Comparison of ENCODE assay signal across 26 cellular contexts in genomic region chr7:102208826-102209225, GRCh38.
DNase-seq lines count a peak whose midpoint lies in the region; ATAC-seq and TF ChIP-seq lines count a peak whose summit lies in the region.
"Had no signal": no experiment of that assay in that cellular context is flagged by ENCODE, and none has a peak within 500 bp of the region (broad histone marks: within the 10 kb centered on the region; RNA-seq: fewer than 3 reads in every experiment).

No MANE protein-coding gene starts in this region.

- H3F3A ChIP-seq in PC-3 (ENCODE audit: low read length, unreplicated experiment): no peaks in the 10 kb centered on the region

- H3K9me3 ChIP-seq in left lung: no peaks in the 10 kb centered on the region
- no peaks in the 10 kb centered on the region for H3K9me3 ChIP-seq in thyroid gland
- H3K9me3 ChIP-seq in PC-3 (ENCODE audit: low read length): no peaks in the 10 kb centered on the region
- H3K9me3 ChIP-seq: A549, BLaER1, esophagus squamous epithelium, SJCRH30, stomach, uterus had no signal

- CTCF ChIA-PET in PC-3 (lab: Charles Lee): no interaction called here

- H3K4me1 Mint-ChIP-seq in brain: peaks cover 22% of the 10 kb centered on the region
- H3K4me1 Mint-ChIP-seq: activated CD4-positive, alpha-beta memory T cell treated with anti-CD3 and anti-CD28 coated beads, Interleukin-2, amount 10 ng/mL, durations not matched to agents 7 days and 5 days had no signal

- no peaks in the 10 kb centered on the region for H3K9me2 ChIP-seq in PC-3 (replicated peaks; ENCODE audit: low read length)

- no peak overlapping the region for H3K27ac ChIP-seq in left lung
- H3K27ac ChIP-seq in thyroid gland: no peak overlapping the region
- no peak overlapping the region for H3K27ac ChIP-seq in PC-3 (ENCODE audit: low read length)
- H3K27ac ChIP-seq: A549, BLaER1, esophagus squamous epithelium, PC-9, SJCRH30, stomach, uterus had no signal

- no peaks in the 10 kb centered on the region for H3K9me3 Mint-ChIP-seq in brain
- H3K9me3 Mint-ChIP-seq: activated B cell treated with CpG ODN at 0.5 μM for 24 hours; activated CD4-positive, alpha-beta memory T cell treated with anti-CD3 and anti-CD28 coated beads, Interleukin-2, amount 10 ng/mL, durations not matched to agents 7 days and 5 days; activated naive CD4-positive, alpha-beta T cell treated with anti-CD3 and anti-CD28 coated beads for 36 hours had no signal

- POLR2A ChIA-PET in PC-3 (lab: Charles Lee; ENCODE audit: unreplicated experiment): no interaction called here

- H3K36me3 Mint-ChIP-seq in brain: peaks cover 37% of the 10 kb centered on the region

- no TSS peak for BruUV-seq in PC-3 (replicated peaks; lab: Mats Ljungman, UMichigan)

- peak; percentile 78 for ATAC-seq in left lung
- no peak for ATAC-seq in PC-3
- no peak for ATAC-seq in HG03039 (IDR thresholded peaks at IDR 0.05; ENCODE audit: unreplicated experiment)
- ATAC-seq in GM18511 (IDR thresholded peaks at IDR 0.05; ENCODE audit: unreplicated experiment): no peak
- ATAC-seq: A549, HCT116 had no signal

- H3K4me3 ChIP-seq in left lung (no peak overlapping the region), thyroid gland (replicated peaks in 1 of 3) (no peak overlapping the region), PC-3 (ENCODE audit: low read length) (no peak overlapping the region)
- H3K4me3 ChIP-seq: A549, BLaER1, esophagus squamous epithelium, PC-9, SJCRH30, stomach, uterus had no signal

- DNase-seq in NCI-H1417 (lab: John Stamatoyannopoulos, UW) (peak; percentile 3 to 58 (median 36)), NCI-H1417 treated with DMSO at 0.1 percent for 48 hours (lab: John Stamatoyannopoulos, UW) (no peak), left lung (no peak), thyroid gland (peak; percentile 90 to 93), PC-3 (no peak)
- DNase-seq: activated B cell treated with CpG ODN at 0.5 μM for 24 hours; activated CD4-positive, alpha-beta memory T cell treated with anti-CD3 and anti-CD28 coated beads, Interleukin-2, amount 10 ng/mL, durations not matched to agents 7 days and 5 days; activated naive CD4-positive, alpha-beta T cell treated with anti-CD3 and anti-CD28 coated beads for 36 hours; activated T-cell treated with anti-CD3 and anti-CD28 coated beads, Interleukin-2, amount 50 U/mL, for 1 hour; central memory CD4-positive, alpha-beta T cell; effector CD8-positive, alpha-beta T cell; esophagus squamous epithelium; NCI-H1048; NCI-H2081 treated with DMSO at 0.1 percent for 48 hours; NCI-H774; PC-9; SJCRH30; stomach; T-helper 2 cell; uterus had no signal

- TF ChIP-seq CTCF in brain (conservative IDR thresholded peaks at IDR 0.05): no peak
- TF ChIP-seq CTCF in left lung (IDR thresholded peaks at IDR 0.05): no peak
- TF ChIP-seq CTCF in thyroid gland (IDR thresholded peaks at IDR 0.05): no peak
- no peak for TF ChIP-seq CTCF in PC-3 (conservative IDR thresholded peaks at IDR 0.05; ENCODE audit: low read depth, low read length)

- no peak for TF ChIP-seq POLR2A in thyroid gland (IDR thresholded peaks at IDR 0.05)

- intact Hi-C loops in left lung (cut with DNase I): no loop called here
- intact Hi-C loops in thyroid gland (cut with DNase I): no loop called here
- intact Hi-C loops in PC-3 (cut with micrococcal nuclease): no loop called here

- H3K79me2 ChIP-seq in PC-3 (ENCODE audit: low read length): no peaks in the 10 kb centered on the region

- H2AFZ ChIP-seq in PC-3 (ENCODE audit: low read length): no peak overlapping the region
- H2AFZ ChIP-seq: PC-9 had no signal

- H4K20me1 ChIP-seq in PC-3 (ENCODE audit: low read length): no peaks in the 10 kb centered on the region

- H3K27ac Mint-ChIP-seq in brain: peak overlapping the region in 4 of 5 experiments; percentile 26 to 74 (median 42)
- H3K27ac Mint-ChIP-seq: activated B cell treated with CpG ODN at 0.5 μM for 24 hours; activated CD4-positive, alpha-beta memory T cell treated with anti-CD3 and anti-CD28 coated beads, Interleukin-2, amount 10 ng/mL, durations not matched to agents 7 days and 5 days; activated naive CD4-positive, alpha-beta T cell treated with anti-CD3 and anti-CD28 coated beads for 36 hours had no signal

- H3K36me3 ChIP-seq in left lung (peaks cover 0 to 97% of the 10 kb centered on the region in 2 donors), thyroid gland (peaks cover 20 to 23% of the 10 kb centered on the region in 2 donors), PC-3 (ENCODE audit: low read depth, low read length) (no peaks in the 10 kb centered on the region)
- H3K36me3 ChIP-seq: uterus had no signal

- H3K27me3 ChIP-seq in left lung: no peaks in the 10 kb centered on the region
- H3K27me3 ChIP-seq in thyroid gland: no peaks in the 10 kb centered on the region
- H3K27me3 ChIP-seq in PC-3 (ENCODE audit: low read length): no peaks in the 10 kb centered on the region
- H3K27me3 ChIP-seq: BLaER1, esophagus squamous epithelium, SJCRH30, stomach, uterus had no signal

- H3K9ac ChIP-seq in PC-3 (ENCODE audit: low read length): no peak overlapping the region
- H3K9ac ChIP-seq: BLaER1 had no signal

- no peak overlapping the region for H3K4me2 ChIP-seq in PC-3 (ENCODE audit: low read length)
- H3K4me2 ChIP-seq: A549, BLaER1, PC-9 had no signal

- WGBS in thyroid gland, 2 donors: 38 to 45% methylated on average over 10 to 14 of the region's 14 CpGs

- peaks cover 8% of the 10 kb centered on the region for H3K27me3 Mint-ChIP-seq in brain
- H3K27me3 Mint-ChIP-seq: activated B cell treated with CpG ODN at 0.5 μM for 24 hours; activated CD4-positive, alpha-beta memory T cell treated with anti-CD3 and anti-CD28 coated beads, Interleukin-2, amount 10 ng/mL, durations not matched to agents 7 days and 5 days had no signal

- H3K4me1 ChIP-seq in left lung: no peaks in the 10 kb centered on the region
- H3K4me1 ChIP-seq in thyroid gland: peaks cover 5 to 6% of the 10 kb centered on the region in 2 donors
- no peaks in the 10 kb centered on the region for H3K4me1 ChIP-seq in PC-3 (ENCODE audit: insufficient read depth, low read length)
- H3K4me1 ChIP-seq: A549, BLaER1, esophagus squamous epithelium, stomach, uterus had no signal

- H3K4me3 Mint-ChIP-seq in brain: no peak overlapping the region
- H3K4me3 Mint-ChIP-seq: activated B cell treated with CpG ODN at 0.5 μM for 24 hours; activated CD4-positive, alpha-beta memory T cell treated with anti-CD3 and anti-CD28 coated beads, Interleukin-2, amount 10 ng/mL, durations not matched to agents 7 days and 5 days; activated naive CD4-positive, alpha-beta T cell treated with anti-CD3 and anti-CD28 coated beads for 36 hours had no signal

Comparison
In these comparisons a context has a peak if more than half of its experiments do, and no peak if none do; other contexts are left out.
1. DNase-seq: peak in NCI-H1417 (3 of 3) and thyroid gland (2 of 2); none in NCI-H1417 treated with DMSO at 0.1 percent for 48 hours (single experiment), left lung (0 of 2) and PC-3 (single experiment).